Comparison of ENCODE assay signal across 8 cellular contexts in the genomic region with DNA sequence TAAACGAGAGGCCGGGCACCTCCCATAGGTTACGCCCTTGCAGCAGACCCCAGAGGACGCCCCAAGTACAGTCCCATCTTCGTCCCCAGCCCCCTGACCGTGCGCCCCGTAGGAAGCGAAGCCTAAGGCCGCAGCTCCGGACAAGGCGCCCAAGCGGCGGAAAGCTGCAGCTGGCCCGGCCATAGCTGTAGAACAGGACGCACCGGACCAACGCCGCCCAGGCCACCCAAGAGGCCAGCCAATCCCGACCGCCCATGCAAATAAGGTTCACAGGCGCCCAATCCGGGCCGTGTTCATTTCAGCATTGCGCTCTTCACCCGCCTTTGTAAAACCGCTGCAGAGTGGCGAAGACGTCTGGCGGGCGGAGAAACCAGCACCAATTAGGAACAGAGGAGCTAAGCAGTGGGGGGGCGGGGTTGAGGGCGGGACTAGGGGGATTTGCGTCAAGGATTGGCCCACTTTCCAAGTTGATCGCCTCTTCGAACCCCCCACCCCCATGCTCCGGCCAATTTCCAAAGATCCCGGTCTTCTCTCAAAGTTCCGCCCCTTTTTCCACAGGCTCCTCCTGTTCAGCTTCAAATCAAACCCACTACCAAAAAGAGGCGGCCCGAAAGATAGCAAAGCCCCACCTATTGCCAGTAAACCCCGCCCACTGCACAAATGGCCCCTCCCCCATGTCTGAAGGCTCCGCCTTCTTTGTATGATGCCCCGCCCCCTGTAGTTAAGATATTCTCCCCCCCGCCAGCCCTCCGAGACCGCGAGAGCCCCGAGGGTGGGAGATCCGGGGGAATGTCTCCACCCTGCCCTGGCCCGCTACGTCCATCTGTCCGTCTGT. TPM values are rescaled to one million over a fixed set of nuclear protein-coding genes. Genes with fewer than 3 reads are reported as not detected.
DNase-seq lines count a peak whose midpoint lies in the region; FAIRE-seq and TF ChIP-seq lines count a peak whose summit lies in the region.

TMEM256 (minus strand) TSS at position 196 of the 835 bp plus-strand sequence; CDS start at position 183, 13 bp downstream.

- peaks cover 10 to 22% of the 10 kb centered on the region in 2 donors for H3K36me3 ChIP-seq in neuronal stem cell (replicated peaks in 1 of 2; ENCODE audit: control insufficient read depth in 2 of 2, insufficient read depth in 2 of 2, low read length in 2 of 2)

- H3K23ac ChIP-seq in neuronal stem cell (ENCODE audit: low read depth, low read length, poor library complexity): peak within 1 kb of the TSS; percentile 96

- no peaks in the 10 kb centered on the region for H3K27me3 ChIP-seq in neuronal stem cell (ENCODE audit: control insufficient read depth in 3 of 3, insufficient read depth in 3 of 3, low read depth in 1 of 3, low read length in 3 of 3)

- WGBS in neuronal stem cell (ENCODE audit: extremely low coverage in 2 of 2, insufficient read length in 2 of 2, insufficient replicate concordance in 1 of 2), 2 donors: no CpG with 5 or more reads among the region's 53 CpGs

- H3K9me3 Mint-ChIP-seq in activated naive CD4-positive, alpha-beta T cell treated with anti-CD3 and anti-CD28 coated beads for 36 hours: no peaks in the 10 kb centered on the region

- peak within 1 kb of the TSS; percentile 98 for H3K18ac ChIP-seq in neuronal stem cell (ENCODE audit: low read length)

- no peaks in the 10 kb centered on the region for H3K9me3 ChIP-seq in neuronal stem cell (replicated peaks in 1 of 2; ENCODE audit: control insufficient read depth in 2 of 2, insufficient read depth in 1 of 2, low read depth in 1 of 2, low read length in 2 of 2)

- H3K4me1 Mint-ChIP-seq in activated naive CD4-positive, alpha-beta T cell treated with anti-CD3 and anti-CD28 coated beads for 36 hours (ENCODE audit: low read depth): peaks cover 19% of the 10 kb centered on the region

- peak; percentile 95 for FAIRE-seq in frontal cortex (lab: Jason Lieb, UNC)

- peak within 1 kb of the TSS; percentile 93 for H3K4me3 Mint-ChIP-seq in activated naive CD4-positive, alpha-beta T cell treated with anti-CD3 and anti-CD28 coated beads for 36 hours

- peak within 1 kb of the TSS; percentile 98 for H2BK5ac ChIP-seq in neuronal stem cell (ENCODE audit: low read length)

- peak within 1 kb of the TSS; percentile 92 for H3K9ac ChIP-seq in neuronal stem cell (ENCODE audit: low read depth, low read length, poor library complexity)

- peak within 1 kb of the TSS; percentile 91 for H2BK120ac ChIP-seq in neuronal stem cell (ENCODE audit: low read depth, low read length)

- H2AFZ ChIP-seq in neuronal stem cell (ENCODE audit: low read length): peak within 1 kb of the TSS; percentile 89

- POLR2A ChIA-PET in HEK293T (lab: Yijun Ruan, JAX): interaction anchor here (0.6 to 2.1 kb wide), 28 partner anchors 8 to 283 kb away, joined by 3 to 25 read pairs (median 4); partner anchors contain the start of genes CHRNB1, PLSCR3, POLR2A and TMEM102

- CTCF ChIA-PET in HEK293T (lab: Yijun Ruan, JAX): interaction anchor here (0.6 kb wide), 3 partner anchors 43 to 855 kb away, joined by 3 to 4 read pairs (median 3); no protein-coding TSS in a partner anchor
- CTCF ChIA-PET in activated naive CD4-positive, alpha-beta T cell treated with anti-CD3 and anti-CD28 coated beads for 36 hours (lab: Charles Lee): interaction anchor here (0.6 to 1.9 kb wide), 4 partner anchors 33 to 109 kb away, joined by 3 to 8 read pairs (median 3); no protein-coding TSS in a partner anchor

- peaks cover 14 to 25% of the 10 kb centered on the region in 2 donors for H3K4me1 ChIP-seq in neuronal stem cell (ENCODE audit: control insufficient read depth in 2 of 2, insufficient read depth in 1 of 2, low read depth in 1 of 2, low read length in 2 of 2)

- peaks cover 15% of the 10 kb centered on the region for H3K79me1 ChIP-seq in neuronal stem cell (ENCODE audit: low read depth, low read length)

- peak within 1 kb of the TSS; percentile 32 for H4K91ac ChIP-seq in neuronal stem cell (ENCODE audit: low read depth, low read length, poor library complexity)

- H3K27ac ChIP-seq in neuronal stem cell (replicated peaks; ENCODE audit: low read length): peak within 1 kb of the TSS; percentile 97

- H2AK5ac ChIP-seq in neuronal stem cell (ENCODE audit: low read depth, low read length): peak within 1 kb of the TSS; percentile 100

- H3K27ac Mint-ChIP-seq in activated naive CD4-positive, alpha-beta T cell treated with anti-CD3 and anti-CD28 coated beads for 36 hours: peak within 1 kb of the TSS; percentile 93

- TF ChIP-seq CTCF in subcutaneous adipose tissue (IDR thresholded peaks at IDR 0.05; ENCODE audit: low read depth): no peak

- DNase-seq in GDM1 (lab: John Stamatoyannopoulos, UW): peak; percentile 97
- DNase-seq in HEK293T (ENCODE audit: extremely low spot score): peak; percentile 93
- DNase-seq in NAMALWA (ENCODE audit: low spot score): peak; percentile 95
- peak; percentile 100 for DNase-seq in SK-N-DZ (ENCODE audit: low spot score)
- peak; percentile 99 for DNase-seq in activated naive CD4-positive, alpha-beta T cell treated with anti-CD3 and anti-CD28 coated beads for 36 hours
- DNase-seq in frontal cortex (ENCODE audit: low spot score in 2 of 2): peak; percentile 94
- DNase-seq in neuronal stem cell (ENCODE audit: low spot score): peak; percentile 100

- H2BK15ac ChIP-seq in neuronal stem cell (ENCODE audit: low read length): peak within 1 kb of the TSS; percentile 89

- peak within 1 kb of the TSS; percentile 74 to 97 for H3K4me3 ChIP-seq in neuronal stem cell (ENCODE audit: low read length in 2 of 2)

- intact Hi-C loops in activated naive CD4-positive, alpha-beta T cell treated with anti-CD3 and anti-CD28 coated beads for 36 hours (cut with micrococcal nuclease): loop anchor here (1.0 to 5.0 kb wide), 11 partner anchors 10 to 282 kb away; partner anchors contain the start of genes ACADVL, DLG4, EIF5A and KCTD11

- H3K14ac ChIP-seq in neuronal stem cell (ENCODE audit: low read length): peak within 1 kb of the TSS; percentile 38

- H3K36me3 Mint-ChIP-seq in activated naive CD4-positive, alpha-beta T cell treated with anti-CD3 and anti-CD28 coated beads for 36 hours (ENCODE audit: low read depth): peaks cover 4% of the 10 kb centered on the region

- no peak within 1 kb of the TSS for H4K8ac ChIP-seq in neuronal stem cell (ENCODE audit: low read depth, low read length)

- H2BK12ac ChIP-seq in neuronal stem cell (ENCODE audit: low read length): no peak within 1 kb of the TSS

- peak within 1 kb of the TSS; percentile 92 for H3K4me2 ChIP-seq in neuronal stem cell (ENCODE audit: insufficient read depth, low read length, poor library complexity, severe bottlenecking)

- peaks cover 2% of the 10 kb centered on the region for H3K27me3 Mint-ChIP-seq in activated naive CD4-positive, alpha-beta T cell treated with anti-CD3 and anti-CD28 coated beads for 36 hours (ENCODE audit: low read depth)

- no peak within 1 kb of the TSS for H3K4ac ChIP-seq in neuronal stem cell (ENCODE audit: low read length)

TF ChIP-seq in HEK293T, 16 proteins besides CTCF, POLR2A, EP300 and RAD21:
- TF ChIP-seq SP1 (IDR thresholded peaks at IDR 0.05) (0 out of 2 replicates have a peak, but pooled peaks have one; percentile 38), BHLHE40 (IDR thresholded peaks at IDR 0.05; ENCODE audit: borderline replicate concordance) (no peak), HDGF (IDR thresholded peaks at IDR 0.05; ENCODE audit: borderline replicate concordance) (peak; percentile 45; the same call in 1 of the 2 replicates)

RNA-seq across cellular contexts. Expression of gene TMEM256, which starts in this region (rescaled TPM):
- polyA plus RNA-seq in SK-N-DZ (2014; cell fraction: cytosol; rRNA removed): 150 and 156 TPM in 2 replicates
- 104 and 139 TPM in 2 replicates for polyA plus RNA-seq in SK-N-DZ (2014; cell fraction: nucleus; rRNA removed)
- total RNA-seq in activated naive CD4-positive, alpha-beta T cell treated with anti-CD3 and anti-CD28 coated beads for 36 hours: 10 to 100 TPM; 65.6 to 66.3 TPM
- total RNA-seq in frontal cortex (80.3 TPM), subcutaneous adipose tissue (100 to 1,000 TPM in 2 of 4 donors, 10 to 100 TPM in 2; 76.7 to 134 (median 109) TPM)
- 255 TPM for polyA plus RNA-seq in neuronal stem cell (2013, experiment 1 of 2)
- polyA plus RNA-seq in neuronal stem cell (2013, experiment 2 of 2): 258 TPM

Comparison
In these comparisons a context has a peak if more than half of its experiments do, and no peak if none do; other contexts are left out.
1. Peak in every context shown above with its lines: DNase-seq, H3K4me3 ChIP-seq and H3K27ac ChIP-seq.